ENCODE assay signal across 27 cellular contexts in genomic region chr11:64531906-64532312, GRCh38. TPM values are rescaled to one million over a fixed set of nuclear protein-coding genes. Genes with fewer than 3 reads are reported as not detected.
DNase-seq lines count a peak whose midpoint lies in the region; ATAC-seq and TF ChIP-seq lines count a peak whose summit lies in the region.
"Had no signal": no experiment of that assay in that cellular context is flagged by ENCODE, and none has a peak within 500 bp of the region (broad histone marks: within the 10 kb centered on the region; RNA-seq: fewer than 3 reads in every experiment).

No MANE protein-coding gene starts in this region.

- H3F3A ChIP-seq in SK-N-SH (replicated peaks; ENCODE audit: insufficient read depth), result no peaks in the 10 kb centered on the region

- H3K4me3 ChIP-seq in SK-N-SH (ENCODE audit: low read depth in 2 of 2, low read length in 1 of 2), result no peak overlapping the region
- H3K4me3 ChIP-seq in Panc1 (ENCODE audit: low read depth in 2 of 2, low read length in 2 of 2), result no peak overlapping the region
- no peak overlapping the region for H3K4me3 ChIP-seq in spleen
- H3K4me3 ChIP-seq: A549, HAP-1, right atrium auricular region, upper lobe of left lung had no signal

- no peak overlapping the region for H3K4me3 Mint-ChIP-seq in mesothelial cell of epicardium
- H3K4me3 Mint-ChIP-seq: naive thymus-derived CD8-positive, alpha-beta T cell; T-helper 2 cell treated with Interferon-gamma antibody and Interleukin-4, amounts not matched to agents 5 μg/mL and 100 μg/mL, for 36 hours had no signal

- DNase-seq in SK-N-SH (no peak), Panc1 (ENCODE audit: low read depth, low spot score) (no peak), cerebellar nuclear complex (lab: John Stamatoyannopoulos, UW) (peak; percentile 83 to 98), spleen (peak; percentile 43), NCI-H2029 treated with DMSO at 0.1 percent for 48 hours (lab: John Stamatoyannopoulos, UW) (no peak), mesothelial cell of epicardium (ENCODE audit: low spot score in 2 of 2, unreplicated experiment in 2 of 2) (no peak)
- no peak for DNase-seq in stimulated activated CD8-positive, alpha-beta memory T cell treated with anti-CD3 and anti-CD28 coated beads, Interleukin-4, amount 100 ng/mL, for 48 hours
- DNase-seq: activated naive CD4-positive, alpha-beta T cell treated with Interleukin-2 at 50 U/mL for 16 hours; activated T-cell treated with anti-CD3 and anti-CD28 coated beads, Interleukin-2, amount 50 U/mL, for 1 hour; BE2C; COR-L47; left cardiac atrium; mesenchymal stem cell; naive thymus-derived CD8-positive, alpha-beta T cell; NCI-H1694 treated with DMSO at 0.1 percent for 48 hours; NCI-H446; upper lobe of left lung had no signal

- in situ Hi-C loops in Panc1 (cut with HindIII; ENCODE audit: low pct_unique_long_range_greater_than_20kb, low sequenced_read_pairs), result no loop called here

- CTCF ChIA-PET in SK-N-SH (lab: Yijun Ruan, JAX), result interaction anchor here (0.9 to 1.6 kb wide), 5 partner anchors 34 to 121 kb away, joined by 3 read pairs; no protein-coding TSS in a partner anchor
- CTCF ChIA-PET in Panc1 (lab: Charles Lee), result no interaction called here

- TF ChIP-seq POLR2A in spleen (IDR thresholded peaks at IDR 0.05), result no peak

- H3K27ac ChIP-seq in SK-N-SH (ENCODE audit: low read depth in 2 of 2, low read length in 1 of 2) (no peak overlapping the region; a peak in 1 of 4 replicates), Panc1 (ENCODE audit: low read length) (no peak overlapping the region), spleen (no peak overlapping the region)
- H3K27ac ChIP-seq: A549, right atrium auricular region, upper lobe of left lung had no signal

- no peaks in the 10 kb centered on the region for H3K9me3 ChIP-seq in SK-N-SH
- peaks cover 3% of the 10 kb centered on the region; the same call in 1 of the 2 replicates for H3K9me3 ChIP-seq in Panc1 (ENCODE audit: control insufficient read depth, insufficient read depth, low read depth, low read length)
- H3K9me3 ChIP-seq in spleen, result no peaks in the 10 kb centered on the region
- H3K9me3 ChIP-seq: A549, BE2C, HAP-1, right atrium auricular region, upper lobe of left lung had no signal

- TF ChIP-seq RAD21 in SK-N-SH (IDR thresholded peaks at IDR 0.05; ENCODE audit: low read length), result 0 out of 2 replicates have a peak, but pooled peaks have one; percentile 3

- ATAC-seq in SK-N-SH treated with all-trans-retinoic acid at 6 μM for 48 hours, result no peak
- ATAC-seq in Panc1, result peak; percentile 43
- ATAC-seq: A549; activated CD4-positive, CD25-positive, alpha-beta regulatory T cell treated with anti-CD3 and anti-CD28 coated beads, Interleukin-2, amount 50 U/mL, for 24 hours; left cardiac atrium; naive thymus-derived CD8-positive, alpha-beta T cell had no signal

- POLR2A ChIA-PET in SK-N-SH (lab: Yijun Ruan, JAX), result no interaction called here
- POLR2A ChIA-PET in Panc1 (lab: Charles Lee), result no interaction called here

- intact Hi-C loops in Panc1 (cut with micrococcal nuclease; ENCODE audit: unreplicated experiment) (no loop called here), spleen (cut with DNase I; ENCODE audit: low total_unique reads) (no loop called here)

- WGBS in SK-N-SH (ENCODE audit: low lambda C conversion rate), result 14% methylated on average over 1 of the region's 2 CpGs
- 51 to 67% (median 55%) methylated on average over 2 of the region's 2 CpGs for WGBS in spleen, 5 donors

- H3K36me3 Mint-ChIP-seq in mesothelial cell of epicardium, result no peaks in the 10 kb centered on the region
- H3K36me3 Mint-ChIP-seq: naive thymus-derived CD8-positive, alpha-beta T cell had no signal

- H3K79me2 ChIP-seq in SK-N-SH (ENCODE audit: insufficient read depth), result no peaks in the 10 kb centered on the region

- H3K27ac Mint-ChIP-seq in mesothelial cell of epicardium, result no peak overlapping the region
- H3K27ac Mint-ChIP-seq: T-helper 2 cell treated with Interferon-gamma antibody and Interleukin-4, amounts not matched to agents 5 μg/mL and 100 μg/mL, for 36 hours had no signal

- H3K36me3 ChIP-seq in SK-N-SH (replicated peaks in 1 of 2; ENCODE audit: control insufficient read depth in 1 of 2, insufficient read depth in 2 of 2, low read length in 1 of 2), result no peaks in the 10 kb centered on the region
- no peaks in the 10 kb centered on the region for H3K36me3 ChIP-seq in Panc1 (ENCODE audit: control insufficient read depth, insufficient read depth, low read length)
- H3K36me3 ChIP-seq in spleen, result no peaks in the 10 kb centered on the region
- H3K36me3 ChIP-seq: BE2C, HAP-1, right atrium auricular region, upper lobe of left lung had no signal

- TF ChIP-seq CTCF in SK-N-SH (IDR thresholded peaks at IDR 0.05) (no peak), Panc1 (IDR thresholded peaks at IDR 0.05) (no peak), spleen (IDR thresholded peaks at IDR 0.05 in 8 of 11, conservative IDR thresholded peaks at IDR 0.05 in 3 of 11) (no peak), mesothelial cell of epicardium (IDR thresholded peaks at IDR 0.05; ENCODE audit: unreplicated experiment) (no peak)

- peaks cover 67% of the 10 kb centered on the region for H3K27me3 Mint-ChIP-seq in mesothelial cell of epicardium (ENCODE audit: low read depth)

- no peak overlapping the region for H3K9ac ChIP-seq in SK-N-SH

- no peak overlapping the region for H3K4me2 ChIP-seq in SK-N-SH
- H3K4me2 ChIP-seq: A549 had no signal

- no peak for TF ChIP-seq EP300 in SK-N-SH (IDR thresholded peaks at IDR 0.05; ENCODE audit: borderline replicate concordance in 1 of 2, low read depth in 1 of 2, low read length in 1 of 2)

- no peaks in the 10 kb centered on the region for H4K20me1 ChIP-seq in SK-N-SH (ENCODE audit: insufficient read depth)

- H2AFZ ChIP-seq in SK-N-SH (ENCODE audit: low read depth), result no peak overlapping the region

- H3K9me3 Mint-ChIP-seq in mesothelial cell of epicardium, result peaks cover 4% of the 10 kb centered on the region
- H3K9me3 Mint-ChIP-seq: naive thymus-derived CD8-positive, alpha-beta T cell; T-helper 2 cell treated with Interferon-gamma antibody and Interleukin-4, amounts not matched to agents 5 μg/mL and 100 μg/mL, for 36 hours had no signal

- H3K4me1 ChIP-seq in SK-N-SH (ENCODE audit: control insufficient read depth in 1 of 2, insufficient read depth in 2 of 2, low read depth in 1 of 2, low read length in 1 of 2) (peaks cover 0 to 3% of the 10 kb centered on the region in 2 experiments; a peak in 1 of 4 replicates), Panc1 (ENCODE audit: control insufficient read depth, insufficient read depth, low read length) (no peaks in the 10 kb centered on the region), spleen (no peaks in the 10 kb centered on the region)
- H3K4me1 ChIP-seq: BE2C, HAP-1, right atrium auricular region, upper lobe of left lung had no signal

- no TSS peak for BruUV-seq in Panc1 (replicated peaks; lab: Mats Ljungman, UMichigan)

- H3K4me1 Mint-ChIP-seq in mesothelial cell of epicardium, result no peaks in the 10 kb centered on the region

- no peaks in the 10 kb centered on the region for H3K9me2 ChIP-seq in SK-N-SH

- H3K27me3 ChIP-seq in SK-N-SH (ENCODE audit: insufficient read depth) (peaks cover 40% of the 10 kb centered on the region), Panc1 (ENCODE audit: control insufficient read depth, insufficient read depth, low read length) (peaks cover 12% of the 10 kb centered on the region), spleen (replicated peaks in 1 of 7) (peaks cover 0 to 41% (median 4%) of the 10 kb centered on the region in 7 donors)
- H3K27me3 ChIP-seq: right atrium auricular region, upper lobe of left lung had no signal

TF ChIP-seq in SK-N-SH, 30 proteins besides CTCF, POLR2A, EP300 and RAD21:
- no peak for TF ChIP-seq MEF2A (IDR thresholded peaks at IDR 0.05; ENCODE audit: borderline replicate concordance, low read depth)
TF ChIP-seq in SK-N-SH: peak in this region for 0.

TF ChIP-seq in SK-N-SH treated with all-trans-retinoic acid at 6 μM for 48 hours, 23 proteins besides CTCF, POLR2A, EP300 and RAD21:
- no peak for TF ChIP-seq POU6F1 (CRISPR knock-in tag; IDR thresholded peaks at IDR 0.05; ENCODE audit: borderline replicate concordance, low read depth)
TF ChIP-seq in SK-N-SH treated with all-trans-retinoic acid at 6 μM for 48 hours: peak in this region for 0.

RNA-seq across cellular contexts. Expression of gene SLC22A11, which starts 23.8 kb away (rescaled TPM):
- polyA plus RNA-seq in SK-N-SH (2012; rRNA removed), result not detected in 2 replicates
- polyA plus RNA-seq in SK-N-SH (2012; cell fraction: cytosol; rRNA removed), result not detected in 2 replicates
- 0.05 and 0.06 TPM in 2 replicates for polyA plus RNA-seq in SK-N-SH (2012; cell fraction: nucleus; rRNA removed)
- not detected for total RNA-seq in Panc1 (2021; ENCODE audit: unreplicated experiment)
- polyA plus RNA-seq in Panc1 (2012; ENCODE audit: insufficient read length), result not detected
- 1 to 10 TPM in 1 of 7 donors, under 1 TPM in 4, not detected in 2; 0.27 to 1.5 (median 0.72) TPM for total RNA-seq in spleen
- polyA plus RNA-seq in spleen, result under 1 TPM; 0.04 to 0.17 (median 0.16) TPM
- 0.09 to 0.13 TPM (median 0.09 TPM) in 3 replicates for total RNA-seq in mesothelial cell of epicardium
- total RNA-seq: Daoy; left cardiac atrium; naive thymus-derived CD8-positive, alpha-beta T cell; osteocyte; right atrium auricular region; SK-MEL-5; subcutaneous adipose tissue; upper lobe of left lung had no signal
- polyA plus RNA-seq: naive thymus-derived CD8-positive, alpha-beta T cell had no signal

RNA-seq across cellular contexts. Expression of gene SLC22A12, which starts 59.1 kb away (rescaled TPM):
- not detected in 2 replicates for polyA plus RNA-seq in SK-N-SH (2012; rRNA removed)
- polyA plus RNA-seq in SK-N-SH (2012; cell fraction: cytosol; rRNA removed), result not detected in 2 replicates
- polyA plus RNA-seq in SK-N-SH (2012; cell fraction: nucleus; rRNA removed), result not detected in 2 replicates
- total RNA-seq in Panc1 (2021; ENCODE audit: unreplicated experiment), result not detected
- polyA plus RNA-seq in Panc1 (2012; ENCODE audit: insufficient read length), result not detected
- total RNA-seq in spleen, result not detected
- not detected for polyA plus RNA-seq in spleen
- total RNA-seq in mesothelial cell of epicardium, result not detected in 3 replicates
- total RNA-seq: Daoy; left cardiac atrium; naive thymus-derived CD8-positive, alpha-beta T cell; osteocyte; right atrium auricular region; SK-MEL-5; subcutaneous adipose tissue; upper lobe of left lung had no signal
- polyA plus RNA-seq: A549; naive thymus-derived CD8-positive, alpha-beta T cell had no signal

Comparison
In these comparisons a context has a peak if more than half of its experiments do, and no peak if none do; other contexts are left out.
1. DNase-seq: peak in cerebellar nuclear complex (2 of 2) and spleen (single experiment); none in SK-N-SH (single experiment), Panc1 (single experiment), stimulated activated CD8-positive, alpha-beta memory T cell treated with anti-CD3 and anti-CD28 coated beads, Interleukin-4, amount 100 ng/mL, for 48 hours (single experiment), NCI-H2029 treated with DMSO at 0.1 percent for 48 hours (single experiment) and mesothelial cell of epicardium (0 of 2).